ENCODE assay signal across 8 cellular contexts in genomic region chr10:79068203-79068561, GRCh38. TPM values are rescaled to one million over a fixed set of nuclear protein-coding genes. Genes with fewer than 3 reads are reported as not detected.
DNase-seq lines count a peak whose midpoint lies in the region; ATAC-seq and TF ChIP-seq lines count a peak whose summit lies in the region.

No MANE protein-coding gene starts in this region.

- ATAC-seq in activated CD8-positive, alpha-beta T cell treated with anti-CD3 and anti-CD28 coated beads, Interleukin-2, amount 10 ng/mL, durations not matched to agents 7 days and 5 days, result no peak
- ATAC-seq in GM18519 (IDR thresholded peaks at IDR 0.05; ENCODE audit: low FRiP score, unreplicated experiment) (no peak), HG03460 (IDR thresholded peaks at IDR 0.05; ENCODE audit: unreplicated experiment) (no peak), HG03565 (IDR thresholded peaks at IDR 0.05; ENCODE audit: unreplicated experiment) (no peak)

- peaks cover 14% of the 10 kb centered on the region for H3K27me3 Mint-ChIP-seq in activated CD8-positive, alpha-beta T cell treated with anti-CD3 and anti-CD28 coated beads, Interleukin-2, amount 10 ng/mL, durations not matched to agents 7 days and 5 days (ENCODE audit: low read depth)

- DNase-seq in AG10803 (ENCODE audit: low read depth) (no peak), HL-60 (ENCODE audit: low read depth in 1 of 2, low spot score in 1 of 2) (no peak), fibroblast of mammary gland (ENCODE audit: low read depth) (no peak), skeletal muscle cell (ENCODE audit: low read depth) (no peak)
- DNase-seq in activated CD8-positive, alpha-beta T cell treated with anti-CD3 and anti-CD28 coated beads, Interleukin-2, amount 10 ng/mL, durations not matched to agents 7 days and 5 days, result peak; percentile 36

- H3K27ac Mint-ChIP-seq in activated CD8-positive, alpha-beta T cell treated with anti-CD3 and anti-CD28 coated beads, Interleukin-2, amount 10 ng/mL, durations not matched to agents 7 days and 5 days, result no peak overlapping the region

- H3K4me1 Mint-ChIP-seq in activated CD8-positive, alpha-beta T cell treated with anti-CD3 and anti-CD28 coated beads, Interleukin-2, amount 10 ng/mL, durations not matched to agents 7 days and 5 days (ENCODE audit: low read depth), result peaks cover 49% of the 10 kb centered on the region

- no peak for TF ChIP-seq CTCF in AG10803 (conservative IDR thresholded peaks at IDR 0.05; ENCODE audit: low read length)
- no peak for TF ChIP-seq CTCF in HL-60 (IDR thresholded peaks at IDR 0.05; ENCODE audit: insufficient read depth, low read length)
- no peak for TF ChIP-seq CTCF in fibroblast of mammary gland (conservative IDR thresholded peaks at IDR 0.05; ENCODE audit: control insufficient read depth, insufficient read depth, low read depth, low read length)

- no peaks in the 10 kb centered on the region for H3K27me3 ChIP-seq in HL-60 (ENCODE audit: insufficient read depth, poor library complexity, severe bottlenecking)

- H3K36me3 Mint-ChIP-seq in activated CD8-positive, alpha-beta T cell treated with anti-CD3 and anti-CD28 coated beads, Interleukin-2, amount 10 ng/mL, durations not matched to agents 7 days and 5 days (ENCODE audit: low read depth), result no peaks in the 10 kb centered on the region

- peak overlapping the region; percentile 79 for H3K4me3 Mint-ChIP-seq in activated CD8-positive, alpha-beta T cell treated with anti-CD3 and anti-CD28 coated beads, Interleukin-2, amount 10 ng/mL, durations not matched to agents 7 days and 5 days

- H3K4me3 ChIP-seq in AG10803 (ENCODE audit: low read length) (peak overlapping the region; percentile 66), HL-60 (replicated peaks; ENCODE audit: insufficient read depth, low read length) (peak overlapping the region; percentile 73), fibroblast of mammary gland (ENCODE audit: control insufficient read depth, low read depth, low read length) (peak overlapping the region; percentile 55), skeletal muscle cell (ENCODE audit: low read depth, low read length) (peak overlapping the region; percentile 98)

- POLR2A ChIA-PET in activated CD8-positive, alpha-beta T cell treated with anti-CD3 and anti-CD28 coated beads, Interleukin-2, amount 10 ng/mL, durations not matched to agents 7 days and 5 days (lab: Charles Lee), result interaction anchor here (1.3 kb wide), 1 partner anchor 95 kb away, joined by 3 read pairs; no protein-coding TSS in a partner anchor

- CTCF ChIA-PET in activated CD8-positive, alpha-beta T cell treated with anti-CD3 and anti-CD28 coated beads, Interleukin-2, amount 10 ng/mL, durations not matched to agents 7 days and 5 days (lab: Charles Lee), result interaction anchor here (4.2 kb wide), 1 partner anchor 127 kb away, joined by 17 read pairs; no protein-coding TSS in a partner anchor

- peak overlapping the region; percentile 28 for H3K27ac ChIP-seq in HL-60 (replicated peaks)

- no peaks in the 10 kb centered on the region for H3K9me3 Mint-ChIP-seq in activated CD8-positive, alpha-beta T cell treated with anti-CD3 and anti-CD28 coated beads, Interleukin-2, amount 10 ng/mL, durations not matched to agents 7 days and 5 days (ENCODE audit: insufficient read depth)

RNA-seq across cellular contexts. Expression of gene ZMIZ1, which starts 0.6 kb away (rescaled TPM):
- total RNA-seq in activated CD8-positive, alpha-beta T cell treated with anti-CD3 and anti-CD28 coated beads, Interleukin-2, amount 10 ng/mL, durations not matched to agents 7 days and 5 days, result 10 to 100 TPM; 39.9 to 40.6 TPM
